In the genomic region with DNA sequence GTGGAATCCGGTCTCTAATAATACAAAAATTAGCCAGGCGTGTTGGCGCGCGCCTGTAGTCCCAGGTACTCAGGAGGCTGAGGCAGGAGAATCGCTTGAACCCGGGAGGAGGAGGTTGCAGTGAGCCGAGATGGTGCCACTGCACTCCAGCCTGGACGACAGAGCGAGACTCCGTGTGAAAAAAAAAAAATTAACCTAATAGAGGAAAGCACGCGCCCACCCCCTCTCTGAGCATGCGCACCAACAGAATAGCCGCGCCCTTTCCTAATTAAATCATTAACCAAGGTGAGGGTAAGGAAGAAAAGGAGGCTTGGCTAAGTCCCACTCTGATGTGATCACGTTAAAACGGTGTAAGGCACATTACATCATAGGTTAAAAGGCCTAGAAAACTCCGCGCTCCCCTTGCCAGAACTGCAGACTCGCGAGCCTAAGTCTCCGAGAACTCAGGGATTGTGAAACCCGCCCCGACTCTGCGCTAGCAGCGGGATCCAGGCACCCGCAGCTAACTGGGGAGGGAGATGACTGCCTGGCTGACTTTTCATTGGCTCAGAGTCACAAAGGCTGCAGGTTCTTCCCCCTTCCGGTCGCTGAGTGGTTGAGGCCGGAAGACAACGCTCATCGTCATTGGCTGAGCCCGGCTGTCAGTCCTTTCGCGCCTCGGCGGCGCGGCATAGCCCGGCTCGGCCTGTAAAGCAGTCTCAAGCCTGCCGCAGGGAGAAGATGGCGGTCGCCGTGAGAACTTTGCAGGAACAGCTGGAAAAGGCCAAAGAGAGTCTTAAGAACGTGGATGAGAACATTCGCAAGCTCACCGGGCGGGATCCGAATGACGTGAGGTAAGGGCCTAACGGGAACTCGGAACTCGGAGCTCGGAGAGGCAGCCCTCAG, we compare ENCODE assay signal across 1 cellular context.
TF ChIP-seq lines count a peak whose summit lies in the region.

Gene PNN, plus strand, starts transcription at position 695 of the 885 bp plus-strand sequence. Its CDS starts 26 bp downstream, at position 721.

TF ChIP-seq in WTC11, 78 proteins besides CTCF, POLR2A, EP300 and RAD21 (continued from another document):
- TF ChIP-seq ARID4B (CRISPR knock-in tag; IDR thresholded peaks at IDR 0.05; ENCODE audit: borderline replicate concordance) (0 out of 2 replicates have a peak, but pooled peaks have one; percentile 37), FOXK1 (CRISPR knock-in tag; IDR thresholded peaks at IDR 0.05) (0 out of 2 replicates have a peak, but pooled peaks have one; percentile 11), PREB (CRISPR knock-in tag; IDR thresholded peaks at IDR 0.05; ENCODE audit: borderline replicate concordance) (peak; percentile 87), ZNF396 (CRISPR knock-in tag; IDR thresholded peaks at IDR 0.05; ENCODE audit: borderline replicate concordance) (no peak), TP53 (CRISPR knock-in tag; IDR thresholded peaks at IDR 0.05) (0 out of 2 replicates have a peak, but pooled peaks have one; percentile 43), FOXP4 (CRISPR knock-in tag; IDR thresholded peaks at IDR 0.05) (peak; percentile 17; the same call in 1 of the 2 replicates), CREM (CRISPR knock-in tag; IDR thresholded peaks at IDR 0.05) (0 out of 2 replicates have a peak, but pooled peaks have one; percentile 71), ZNF512 (CRISPR knock-in tag; IDR thresholded peaks at IDR 0.05; ENCODE audit: borderline replicate concordance) (no peak), NFE2L1 (CRISPR knock-in tag; IDR thresholded peaks at IDR 0.05) (0 out of 2 replicates have a peak, but pooled peaks have one; percentile 23)
- TF ChIP-seq, protein P1, sequence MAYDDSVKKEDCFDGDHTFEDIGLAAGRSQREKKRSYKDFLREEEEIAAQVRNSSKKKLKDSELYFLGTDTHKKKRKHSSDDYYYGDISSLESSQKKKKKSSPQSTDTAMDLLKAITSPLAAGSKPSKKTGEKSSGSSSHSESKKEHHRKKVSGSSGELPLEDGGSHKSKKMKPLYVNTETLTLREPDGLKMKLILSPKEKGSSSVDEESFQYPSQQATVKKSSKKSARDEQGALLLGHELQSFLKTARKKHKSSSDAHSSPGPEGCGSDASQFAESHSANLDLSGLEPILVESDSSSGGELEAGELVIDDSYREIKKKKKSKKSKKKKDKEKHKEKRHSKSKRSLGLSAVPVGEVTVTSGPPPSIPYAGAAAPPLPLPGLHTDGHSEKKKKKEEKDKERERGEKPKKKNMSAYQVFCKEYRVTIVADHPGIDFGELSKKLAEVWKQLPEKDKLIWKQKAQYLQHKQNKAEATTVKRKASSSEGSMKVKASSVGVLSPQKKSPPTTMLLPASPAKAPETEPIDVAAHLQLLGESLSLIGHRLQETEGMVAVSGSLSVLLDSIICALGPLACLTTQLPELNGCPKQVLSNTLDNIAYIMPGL (CRISPR knock-in tag; IDR thresholded peaks at IDR 0.05) = 0 out of 2 replicates have a peak, but pooled peaks have one; percentile 31
- TF ChIP-seq, protein P2, sequence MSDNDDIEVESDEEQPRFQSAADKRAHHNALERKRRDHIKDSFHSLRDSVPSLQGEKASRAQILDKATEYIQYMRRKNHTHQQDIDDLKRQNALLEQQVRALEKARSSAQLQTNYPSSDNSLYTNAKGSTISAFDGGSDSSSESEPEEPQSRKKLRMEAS (CRISPR knock-in tag; IDR thresholded peaks at IDR 0.05) = peak; percentile 15
